Comparison of ENCODE assay signal across 22 cellular contexts in genomic region chr9:26131891-26132290, GRCh38.
DNase-seq lines count a peak whose midpoint lies in the region; ATAC-seq and TF ChIP-seq lines count a peak whose summit lies in the region.
"Had no signal": no experiment of that assay in that cellular context is flagged by ENCODE, and none has a peak within 500 bp of the region (broad histone marks: within the 10 kb centered on the region; RNA-seq: fewer than 3 reads in every experiment).

No MANE protein-coding gene starts in this region.

- DNase-seq in EH (ENCODE audit: low read depth) (peak; percentile 54), SK-N-SH (no peak), fibroblast of lung (ENCODE audit: low read depth in 2 of 2) (peak; percentile 5 to 46), sciatic nerve (ENCODE audit: low spot score) (no peak), NCI-H2081 treated with DMSO at 0.1 percent for 48 hours (lab: John Stamatoyannopoulos, UW) (no peak)
- DNase-seq: activated B cell treated with CpG ODN at 0.5 μM for 24 hours; activated CD4-positive, alpha-beta memory T cell treated with anti-CD3 and anti-CD28 coated beads for 36 hours; activated effector memory CD4-positive, alpha-beta T cell treated with anti-CD3 and anti-CD28 coated beads, Interleukin-2, amount 50 U/mL, for 16 hours; CD4-positive, alpha-beta T cell; central memory CD4-positive, alpha-beta T cell; H9; head of caudate nucleus; left ventricle myocardium superior; NCI-H1105 treated with DMSO at 0.1 percent for 48 hours; NCI-H2081; NCI-H510A treated with DMSO at 0.1 percent for 48 hours had no signal

- H3K4me2 ChIP-seq in SK-N-SH: no peak overlapping the region
- no peak overlapping the region for H3K4me2 ChIP-seq in fibroblast of lung (ENCODE audit: extremely low read depth, insufficient read depth, low read length)

- H3K4me3 ChIP-seq in SK-N-SH (ENCODE audit: low read depth in 2 of 2, low read length in 1 of 2) (no peak overlapping the region), fibroblast of lung (replicated peaks in 1 of 4; ENCODE audit: control extremely low read depth in 1 of 4, insufficient read depth in 1 of 4, low read depth in 3 of 4, low read length in 4 of 4) (no peak overlapping the region)
- H3K4me3 ChIP-seq: adrenal gland, SK-N-MC, vagina had no signal

- H3K27me3 ChIP-seq in SK-N-SH (ENCODE audit: insufficient read depth): no peaks in the 10 kb centered on the region
- H3K27me3 ChIP-seq in fibroblast of lung (ENCODE audit: control insufficient read depth, insufficient read depth, low read length): no peaks in the 10 kb centered on the region
- H3K27me3 ChIP-seq: adrenal gland, vagina had no signal

- 67% methylated on average over 1 of the region's 1 CpG for WGBS in SK-N-SH (ENCODE audit: low lambda C conversion rate)

- POLR2A ChIA-PET in SK-N-SH (lab: Yijun Ruan, JAX): no interaction called here

- H3K79me2 ChIP-seq in SK-N-SH (ENCODE audit: insufficient read depth) (no peaks in the 10 kb centered on the region), fibroblast of lung (ENCODE audit: control insufficient read depth, insufficient read depth, low read length) (no peaks in the 10 kb centered on the region)

- no peak for TF ChIP-seq RAD21 in SK-N-SH (IDR thresholded peaks at IDR 0.05; ENCODE audit: low read length)

- H3K9me2 ChIP-seq in SK-N-SH: no peaks in the 10 kb centered on the region; the same call in 1 of the 2 replicates

- peak; percentile 56 for ATAC-seq in sciatic nerve
- no peak for ATAC-seq in GM18873 (IDR thresholded peaks at IDR 0.05; ENCODE audit: low FRiP score, unreplicated experiment)
- ATAC-seq in HG02840 (IDR thresholded peaks at IDR 0.05; ENCODE audit: low FRiP score, unreplicated experiment): no peak
- ATAC-seq in HG03439 (IDR thresholded peaks at IDR 0.05; ENCODE audit: unreplicated experiment): no peak
- ATAC-seq: left ventricle myocardium superior had no signal

- no peak for TF ChIP-seq EP300 in SK-N-SH (IDR thresholded peaks at IDR 0.05; ENCODE audit: borderline replicate concordance in 1 of 2, low read depth in 1 of 2, low read length in 1 of 2)

- H3K9me3 ChIP-seq in SK-N-SH (no peaks in the 10 kb centered on the region), fibroblast of lung (ENCODE audit: control insufficient read depth, insufficient read depth, low read depth, low read length) (no peaks in the 10 kb centered on the region)
- H3K9me3 ChIP-seq: adrenal gland, vagina had no signal

- H3F3A ChIP-seq in SK-N-SH (replicated peaks; ENCODE audit: insufficient read depth): no peaks in the 10 kb centered on the region

- H3K36me3 ChIP-seq in SK-N-SH (replicated peaks in 1 of 2; ENCODE audit: control insufficient read depth in 1 of 2, insufficient read depth in 2 of 2, low read length in 1 of 2) (no peaks in the 10 kb centered on the region), fibroblast of lung (ENCODE audit: control insufficient read depth, insufficient read depth, low read length) (no peaks in the 10 kb centered on the region)
- H3K36me3 ChIP-seq: adrenal gland, vagina had no signal

- H3K9ac ChIP-seq in SK-N-SH (no peak overlapping the region), fibroblast of lung (ENCODE audit: insufficient read depth, low read length) (no peak overlapping the region)

- H3K27ac ChIP-seq in SK-N-SH (ENCODE audit: low read depth in 2 of 2, low read length in 1 of 2) (peak overlapping the region in 1 of 2 experiments; percentile 27; a peak in 2 of 4 replicates), fibroblast of lung (ENCODE audit: insufficient read depth, low read length) (no peak overlapping the region)
- H3K27ac ChIP-seq: adrenal gland, SK-N-MC, vagina had no signal

- H2AFZ ChIP-seq in SK-N-SH (ENCODE audit: low read depth): peak overlapping the region; percentile 57
- no peak overlapping the region for H2AFZ ChIP-seq in fibroblast of lung (ENCODE audit: low read length)

- intact Hi-C loops in sciatic nerve (cut with DNase I): no loop called here

- TF ChIP-seq CTCF in SK-N-SH (IDR thresholded peaks at IDR 0.05) (no peak), fibroblast of lung (conservative IDR thresholded peaks at IDR 0.05 in 1 of 2, IDR thresholded peaks at IDR 0.05 in 1 of 2; ENCODE audit: low read depth in 1 of 2, low read length in 2 of 2) (no peak)

- no peaks in the 10 kb centered on the region for H3K4me1 ChIP-seq in SK-N-SH (ENCODE audit: control insufficient read depth in 1 of 2, insufficient read depth in 2 of 2, low read depth in 1 of 2, low read length in 1 of 2)
- H3K4me1 ChIP-seq in fibroblast of lung (ENCODE audit: control insufficient read depth, extremely low read depth, insufficient read depth, low read length): no peaks in the 10 kb centered on the region
- H3K4me1 ChIP-seq: adrenal gland, vagina had no signal

- CTCF ChIA-PET in SK-N-SH (lab: Yijun Ruan, JAX): no interaction called here

- no peaks in the 10 kb centered on the region for H4K20me1 ChIP-seq in SK-N-SH (ENCODE audit: insufficient read depth)
- H4K20me1 ChIP-seq in fibroblast of lung (ENCODE audit: control insufficient read depth, extremely low read depth, insufficient read depth, low read length): no peaks in the 10 kb centered on the region

TF ChIP-seq in SK-N-SH, 30 proteins besides CTCF, POLR2A, EP300 and RAD21:
- TF ChIP-seq PBX3 (IDR thresholded peaks at IDR 0.05) (no peak), FOSL2 (IDR thresholded peaks at IDR 0.05; ENCODE audit: borderline replicate concordance, low read depth) (peak; percentile 18; the same call in 1 of the 2 replicates), JUND (IDR thresholded peaks at IDR 0.05) (peak; percentile 13; the same call in 1 of the 2 replicates), TCF12 (IDR thresholded peaks at IDR 0.05) (0 out of 2 replicates have a peak, but pooled peaks have one; percentile 5)

Comparison
In these comparisons a context has a peak if more than half of its experiments do, and no peak if none do; other contexts are left out.
1. DNase-seq: peak in EH (single experiment) and fibroblast of lung (2 of 2); none in SK-N-SH (single experiment), sciatic nerve (single experiment) and NCI-H2081 treated with DMSO at 0.1 percent for 48 hours (single experiment).